10 cellular contexts compared by ENCODE assay signal in genomic region chr6:2866183-2866846, GRCh38. TPM values are rescaled to one million over a fixed set of nuclear protein-coding genes. Genes with fewer than 3 reads are reported as not detected.
A peak's percentile ranks its signal among the peaks of the same experiment; 100 is the strongest.
DNase-seq lines count a peak whose midpoint lies in the region; ATAC-seq and TF ChIP-seq lines count a peak whose summit lies in the region.
"Had no signal": no experiment of that assay in that cellular context is flagged by ENCODE, and none has a peak within 500 bp of the region (broad histone marks: within the 10 kb centered on the region; RNA-seq: fewer than 3 reads in every experiment).

No MANE protein-coding gene starts in this region.

- H3K79me2 ChIP-seq in OCI-LY1 (ENCODE audit: insufficient read depth, low read length) = no peaks in the 10 kb centered on the region

- H3K27ac Mint-ChIP-seq in HFFc6 (peak overlapping the region; percentile 35; the same call in 1 of the 2 replicates), nephron (peak overlapping the region; percentile 73 to 78 (median 74))

- H3K4me1 Mint-ChIP-seq in HFFc6 (ENCODE audit: low read depth) (peaks cover 14% of the 10 kb centered on the region), nephron (peaks cover 44% of the 10 kb centered on the region)

- H3K4me1 ChIP-seq in OCI-LY1 (ENCODE audit: insufficient read depth, low read length, severe bottlenecking) = peaks cover 52% of the 10 kb centered on the region

- H3K4me2 ChIP-seq in OCI-LY1 (ENCODE audit: low read length) = no peak overlapping the region

- H3K27me3 ChIP-seq in OCI-LY1 (ENCODE audit: insufficient read depth, low read length) = no peaks in the 10 kb centered on the region

- H3K27me3 Mint-ChIP-seq in HFFc6 (ENCODE audit: insufficient read depth) (peaks cover 5% of the 10 kb centered on the region; the same call in 1 of the 2 replicates), nephron (ENCODE audit: low read depth) (peaks cover 1% of the 10 kb centered on the region)

- H3K9ac ChIP-seq in OCI-LY1 (ENCODE audit: low read length) = no peak overlapping the region

- peak overlapping the region; percentile 76 for H3K4me3 Mint-ChIP-seq in HFFc6
- H3K4me3 Mint-ChIP-seq in nephron = no peak overlapping the region

- no peaks in the 10 kb centered on the region for H3K9me2 ChIP-seq in OCI-LY1 (ENCODE audit: low read depth, low read length)

- no peaks in the 10 kb centered on the region for H3K36me3 ChIP-seq in OCI-LY1 (ENCODE audit: insufficient read depth, low read length)

- DNase-seq in HFFc6 (no peak), mucosa of gallbladder (ENCODE audit: low spot score) (no peak), NCI-H2081 treated with DMSO at 0.1 percent for 48 hours (lab: John Stamatoyannopoulos, UW) (no peak), NCI-H524 (lab: John Stamatoyannopoulos, UW) (no peak), activated T-cell treated with anti-CD3 and anti-CD28 coated beads for 4 hours (no peak)
- DNase-seq: left cardiac atrium, NCI-H1694 had no signal

- peak; percentile 45 for ATAC-seq in GM18868 (IDR thresholded peaks at IDR 0.05; ENCODE audit: unreplicated experiment)

- no peaks in the 10 kb centered on the region for H3K36me3 Mint-ChIP-seq in HFFc6 (ENCODE audit: low read depth)
- H3K36me3 Mint-ChIP-seq in nephron (ENCODE audit: low read depth) = no peaks in the 10 kb centered on the region

- no peaks in the 10 kb centered on the region; the same call in 1 of the 2 replicates for H3K9me3 Mint-ChIP-seq in HFFc6
- no peaks in the 10 kb centered on the region for H3K9me3 Mint-ChIP-seq in nephron

- peaks cover 4% of the 10 kb centered on the region for H3F3A ChIP-seq in OCI-LY1 (ENCODE audit: insufficient read depth, low read length)

- no peak overlapping the region for H3K4me3 ChIP-seq in OCI-LY1 (ENCODE audit: low read depth, low read length, poor library complexity, severe bottlenecking)

- 0 out of 2 replicates have a peak, but pooled peaks cover 3% of the 10 kb centered on the region for H3K9me3 ChIP-seq in OCI-LY1 (ENCODE audit: low read length)

- no peaks in the 10 kb centered on the region for H4K20me1 ChIP-seq in OCI-LY1 (ENCODE audit: insufficient read depth, low read length)

- no peak overlapping the region for H2AFZ ChIP-seq in OCI-LY1 (ENCODE audit: low read length)

- TF ChIP-seq CTCF in HFFc6 (IDR thresholded peaks at IDR 0.05) (no peak), OCI-LY1 (IDR thresholded peaks at IDR 0.05; ENCODE audit: low read length) (no peak), nephron (IDR thresholded peaks at IDR 0.05; ENCODE audit: unreplicated experiment in 3 of 3) (no peak)

- peak overlapping the region; percentile 9 for H3K27ac ChIP-seq in OCI-LY1 (ENCODE audit: low read depth, low read length, poor library complexity, severe bottlenecking)

RNA-seq across cellular contexts. Expression of gene SERPINB1, which starts 24.7 kb away (rescaled TPM):
- total RNA-seq in HFFc6 (2021; fragmentation: NEBNext Ultra II Directional; extraction: Animal tissue kit (Norgen Biotek cat#: 25700)) = 10 to 100 TPM; 21.1 to 39.2 (median 29.3) TPM
- total RNA-seq in mucosa of gallbladder = 62.0 TPM

RNA-seq across cellular contexts. Expression of gene SERPINB9, which starts 36.8 kb away (rescaled TPM):
- total RNA-seq in HFFc6 (2021; fragmentation: NEBNext Ultra II Directional; extraction: Animal tissue kit (Norgen Biotek cat#: 25700)) = 1 to 10 TPM in 3 of 6 experiments, under 1 TPM in 3; 0.73 to 1.4 (median 1.1) TPM
- total RNA-seq in mucosa of gallbladder = 11.8 TPM
